In genomic region chr12:95700316-95700785, GRCh38 we compare ENCODE assay signal across 8 cellular contexts.
DNase-seq lines count a peak whose midpoint lies in the region; ATAC-seq and TF ChIP-seq lines count a peak whose summit lies in the region.

No MANE protein-coding gene starts in this region.

- H2AFZ ChIP-seq in SK-N-SH (ENCODE audit: low read depth), result no peak overlapping the region

- CTCF ChIA-PET in SK-N-SH (lab: Yijun Ruan, JAX), result no interaction called here
- CTCF ChIA-PET in CD4-positive, alpha-beta T cell (lab: Charles Lee), result no interaction called here

- H3K4me1 ChIP-seq in SK-N-SH (ENCODE audit: control insufficient read depth in 1 of 2, insufficient read depth in 2 of 2, low read depth in 1 of 2, low read length in 1 of 2), result no peaks in the 10 kb centered on the region

- no peak overlapping the region for H3K4me2 ChIP-seq in SK-N-SH

- H3K36me3 Mint-ChIP-seq in CD4-positive, alpha-beta T cell (ENCODE audit: low read depth), result no peaks in the 10 kb centered on the region
- H3K36me3 Mint-ChIP-seq in glutamatergic neuron (ENCODE audit: unreplicated experiment), result no peaks in the 10 kb centered on the region
- peaks cover 3% of the 10 kb centered on the region for H3K36me3 Mint-ChIP-seq in type B pancreatic cell

- no peak overlapping the region for H3K27ac Mint-ChIP-seq in CD4-positive, alpha-beta T cell
- no peak overlapping the region for H3K27ac Mint-ChIP-seq in glutamatergic neuron (ENCODE audit: unreplicated experiment)
- no peak overlapping the region for H3K27ac Mint-ChIP-seq in type B pancreatic cell

- H3K9me2 ChIP-seq in SK-N-SH, result no peaks in the 10 kb centered on the region

- H3K9ac ChIP-seq in SK-N-SH, result no peak overlapping the region

- H3K9me3 ChIP-seq in SK-N-SH, result no peaks in the 10 kb centered on the region
- H3K9me3 ChIP-seq in CD4-positive, alpha-beta T cell (ENCODE audit: control insufficient read depth, low read length), result no peaks in the 10 kb centered on the region

- H4K20me1 ChIP-seq in SK-N-SH (ENCODE audit: insufficient read depth), result no peaks in the 10 kb centered on the region

- peak; percentile 98 for ATAC-seq in HG03460 (IDR thresholded peaks at IDR 0.05; ENCODE audit: unreplicated experiment)
- ATAC-seq in CD4-positive, alpha-beta T cell (ENCODE audit: poor library complexity), result no peak

- no peaks in the 10 kb centered on the region for H3K27me3 ChIP-seq in SK-N-SH (ENCODE audit: insufficient read depth)
- no peaks in the 10 kb centered on the region for H3K27me3 ChIP-seq in CD4-positive, alpha-beta T cell (ENCODE audit: control insufficient read depth, insufficient read depth, low read length)

- H3K27me3 Mint-ChIP-seq in CD4-positive, alpha-beta T cell, result peaks cover 9% of the 10 kb centered on the region
- no peaks in the 10 kb centered on the region for H3K27me3 Mint-ChIP-seq in glutamatergic neuron (ENCODE audit: unreplicated experiment)
- no peaks in the 10 kb centered on the region for H3K27me3 Mint-ChIP-seq in type B pancreatic cell

- TF ChIP-seq RAD21 in SK-N-SH (IDR thresholded peaks at IDR 0.05; ENCODE audit: low read length), result no peak

- H3K4me3 ChIP-seq in epithelial cell of esophagus (ENCODE audit: low read length) (no peak overlapping the region), SK-N-SH (ENCODE audit: low read depth in 2 of 2, low read length in 1 of 2) (no peak overlapping the region)

- H3F3A ChIP-seq in SK-N-SH (replicated peaks; ENCODE audit: insufficient read depth), result no peaks in the 10 kb centered on the region

- DNase-seq in EH (ENCODE audit: low read depth) (peak; percentile 97), GM20000 (ENCODE audit: low spot score) (peak; percentile 72), epithelial cell of esophagus (ENCODE audit: low read depth) (peak; percentile 64), SK-N-SH (no peak), glutamatergic neuron (no peak), type B pancreatic cell (ENCODE audit: extremely low spot score, unreplicated experiment) (no peak)
- no peak for DNase-seq in CD4-positive, alpha-beta T cell

- H3K4me1 Mint-ChIP-seq in CD4-positive, alpha-beta T cell (ENCODE audit: low read depth), result no peaks in the 10 kb centered on the region
- H3K4me1 Mint-ChIP-seq in glutamatergic neuron (ENCODE audit: low read depth, unreplicated experiment) (no peaks in the 10 kb centered on the region), type B pancreatic cell (ENCODE audit: unreplicated experiment) (peaks cover 5% of the 10 kb centered on the region)

- POLR2A ChIA-PET in SK-N-SH (lab: Yijun Ruan, JAX), result no interaction called here
- POLR2A ChIA-PET in CD4-positive, alpha-beta T cell (lab: Charles Lee), result no interaction called here

- no peaks in the 10 kb centered on the region for H3K36me3 ChIP-seq in SK-N-SH (replicated peaks in 1 of 2; ENCODE audit: control insufficient read depth in 1 of 2, insufficient read depth in 2 of 2, low read length in 1 of 2)

- no peak for TF ChIP-seq EP300 in SK-N-SH (IDR thresholded peaks at IDR 0.05; ENCODE audit: borderline replicate concordance in 1 of 2, low read depth in 1 of 2, low read length in 1 of 2)

- no peak overlapping the region for H3K27ac ChIP-seq in SK-N-SH (ENCODE audit: low read depth in 2 of 2, low read length in 1 of 2)
- H3K27ac ChIP-seq in CD4-positive, alpha-beta T cell (ENCODE audit: low read depth, low read length), result no peak overlapping the region

- 54% methylated on average over 7 of the region's 7 CpGs for WGBS in SK-N-SH (ENCODE audit: low lambda C conversion rate)

- intact Hi-C loops in CD4-positive, alpha-beta T cell (cut with DNase I, micrococcal nuclease), result no loop called here

- H3K9me3 Mint-ChIP-seq in CD4-positive, alpha-beta T cell, result no peaks in the 10 kb centered on the region
- no peaks in the 10 kb centered on the region for H3K9me3 Mint-ChIP-seq in glutamatergic neuron (ENCODE audit: unreplicated experiment)
- no peaks in the 10 kb centered on the region for H3K9me3 Mint-ChIP-seq in type B pancreatic cell

- no peak for TF ChIP-seq CTCF in GM20000 (IDR thresholded peaks at IDR 0.05; ENCODE audit: extremely low read depth, missing control alignments)
- TF ChIP-seq CTCF in epithelial cell of esophagus (IDR thresholded peaks at IDR 0.05; ENCODE audit: insufficient read depth, low read depth, low read length, missing control alignments), result no peak
- no peak for TF ChIP-seq CTCF in SK-N-SH (IDR thresholded peaks at IDR 0.05)
- TF ChIP-seq CTCF in CD4-positive, alpha-beta T cell (IDR thresholded peaks at IDR 0.05), result no peak
- TF ChIP-seq CTCF in glutamatergic neuron (IDR thresholded peaks at IDR 0.05; ENCODE audit: partially characterized antibody, unreplicated experiment), result no peak
- no peak for TF ChIP-seq CTCF in type B pancreatic cell (conservative IDR thresholded peaks at IDR 0.05)

- H3K4me3 Mint-ChIP-seq in CD4-positive, alpha-beta T cell, result no peak overlapping the region
- H3K4me3 Mint-ChIP-seq in glutamatergic neuron (ENCODE audit: unreplicated experiment), result no peak overlapping the region
- no peak overlapping the region for H3K4me3 Mint-ChIP-seq in type B pancreatic cell

- H3K79me2 ChIP-seq in SK-N-SH (ENCODE audit: insufficient read depth), result no peaks in the 10 kb centered on the region

TF ChIP-seq in SK-N-SH, 30 proteins besides CTCF, POLR2A, EP300 and RAD21 (continues in another document):
- no peak for TF ChIP-seq RCOR1 (IDR thresholded peaks at IDR 0.05; ENCODE audit: low read length)
- no peak for TF ChIP-seq FOXM1 (IDR thresholded peaks at IDR 0.05; ENCODE audit: low read depth)
- TF ChIP-seq MEF2A (IDR thresholded peaks at IDR 0.05; ENCODE audit: borderline replicate concordance, low read depth), result no peak
- TF ChIP-seq NRF1 (IDR thresholded peaks at IDR 0.05; ENCODE audit: low read depth, low read length), result no peak
- TF ChIP-seq REST (IDR thresholded peaks at IDR 0.05; ENCODE audit: low read depth, low read length), result no peak
- no peak for TF ChIP-seq FOXJ3 (CRISPR knock-in tag; IDR thresholded peaks at IDR 0.05)
- TF ChIP-seq NFIC (IDR thresholded peaks at IDR 0.05; ENCODE audit: borderline replicate concordance), result no peak
- TF ChIP-seq YY1 (IDR thresholded peaks at IDR 0.05; ENCODE audit: low read depth), result no peak
- TF ChIP-seq, protein P1, sequence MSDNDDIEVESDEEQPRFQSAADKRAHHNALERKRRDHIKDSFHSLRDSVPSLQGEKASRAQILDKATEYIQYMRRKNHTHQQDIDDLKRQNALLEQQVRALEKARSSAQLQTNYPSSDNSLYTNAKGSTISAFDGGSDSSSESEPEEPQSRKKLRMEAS (IDR thresholded peaks at IDR 0.05; ENCODE audit: low read depth), result no peak
- TF ChIP-seq SMC3 (IDR thresholded peaks at IDR 0.05; ENCODE audit: low read depth, low read length), result no peak
- TF ChIP-seq FOSL2 (IDR thresholded peaks at IDR 0.05; ENCODE audit: borderline replicate concordance, low read depth), result no peak
- TF ChIP-seq, protein P2, sequence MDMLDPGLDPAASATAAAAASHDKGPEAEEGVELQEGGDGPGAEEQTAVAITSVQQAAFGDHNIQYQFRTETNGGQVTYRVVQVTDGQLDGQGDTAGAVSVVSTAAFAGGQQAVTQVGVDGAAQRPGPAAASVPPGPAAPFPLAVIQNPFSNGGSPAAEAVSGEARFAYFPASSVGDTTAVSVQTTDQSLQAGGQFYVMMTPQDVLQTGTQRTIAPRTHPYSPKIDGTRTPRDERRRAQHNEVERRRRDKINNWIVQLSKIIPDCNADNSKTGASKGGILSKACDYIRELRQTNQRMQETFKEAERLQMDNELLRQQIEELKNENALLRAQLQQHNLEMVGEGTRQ (IDR thresholded peaks at IDR 0.05; ENCODE audit: borderline replicate concordance, low read depth, low read length), result no peak
- no peak for TF ChIP-seq JUND (IDR thresholded peaks at IDR 0.05)
- no peak for TF ChIP-seq PBX3 (IDR thresholded peaks at IDR 0.05)
- TF ChIP-seq EZH2phosphoT487 (IDR thresholded peaks at IDR 0.05; ENCODE audit: borderline replicate concordance, low read depth), result no peak
- TF ChIP-seq RFX5 (IDR thresholded peaks at IDR 0.05; ENCODE audit: low read length), result no peak
- TF ChIP-seq POLR2AphosphoS5 (IDR thresholded peaks at IDR 0.05; ENCODE audit: low read depth, low read length), result no peak
- TF ChIP-seq GATA2 (CRISPR knock-in tag; IDR thresholded peaks at IDR 0.05), result no peak

Comparison
In these comparisons a context has a peak if more than half of its experiments do, and no peak if none do; other contexts are left out.
1. DNase-seq: peak in EH (single experiment), GM20000 (single experiment) and epithelial cell of esophagus (single experiment); none in SK-N-SH (single experiment), CD4-positive, alpha-beta T cell (0 of 10), glutamatergic neuron (single experiment) and type B pancreatic cell (single experiment).